ENCODE assay signal across 28 cellular contexts in the genomic region with DNA sequence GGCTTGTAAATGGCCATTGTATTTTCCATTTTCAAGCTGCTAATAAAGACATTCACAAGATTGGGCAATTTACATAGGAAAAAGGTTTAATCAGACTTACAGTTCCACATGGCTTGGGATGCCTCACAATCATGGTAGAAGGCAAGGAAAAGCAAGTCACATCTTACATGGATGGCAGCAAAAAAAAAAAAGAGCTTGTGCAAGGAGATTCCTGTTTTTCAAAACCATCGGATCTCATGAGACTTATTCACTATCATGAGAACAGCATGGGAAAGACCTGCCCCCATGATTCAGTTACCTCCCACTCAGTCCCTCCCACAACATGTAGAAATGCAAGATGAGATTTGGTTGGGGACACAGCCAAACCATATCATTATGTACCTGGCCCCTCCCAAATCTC.
"Had no signal": no experiment of that assay in that cellular context is flagged by ENCODE, and none has a peak within 500 bp of the region (broad histone marks: within the 10 kb centered on the region; RNA-seq: fewer than 3 reads in every experiment).

No MANE protein-coding gene starts in this region.

- H3K27me3 ChIP-seq: dorsolateral prefrontal cortex, esophagus muscularis mucosa, heart right ventricle, right atrium auricular region, stomach, tibial nerve, upper lobe of left lung had no signal

- ATAC-seq: heart right ventricle; left ventricle myocardium superior; lower lobe of right lung; naive thymus-derived CD8-positive, alpha-beta T cell; sciatic nerve; stimulated activated effector memory CD8-positive, alpha-beta T cell treated with anti-CD3 and anti-CD28 coated beads, Interleukin-12 subunit alpha, Interleukin-12 subunit beta, amount 100 ng/mL, for 72 hours had no signal

- H3K4me3 Mint-ChIP-seq: nephron progenitor cell; stimulated activated effector memory CD8-positive, alpha-beta T cell treated with anti-CD3 and anti-CD28 coated beads, Interleukin-12 subunit alpha, Interleukin-12 subunit beta, amount 100 ng/mL, for 72 hours had no signal

- H3K4me3 ChIP-seq: dorsolateral prefrontal cortex, esophagus muscularis mucosa, heart right ventricle, lower lobe of right lung, prostate gland, right atrium auricular region, stomach, thoracic aorta, tibial nerve, upper lobe of left lung had no signal

- H3K4me1 ChIP-seq: prostate gland had no signal

- H3K27me3 Mint-ChIP-seq: naive thymus-derived CD8-positive, alpha-beta T cell had no signal

- H3K9me3 ChIP-seq: lower lobe of right lung, prostate gland, thoracic aorta had no signal

- H3K36me3 ChIP-seq: lower lobe of right lung, prostate gland, thoracic aorta had no signal

- H3K27ac ChIP-seq: dorsolateral prefrontal cortex, esophagus muscularis mucosa, heart right ventricle, lower lobe of right lung, prostate gland, right atrium auricular region, stomach, thoracic aorta, tibial nerve, upper lobe of left lung had no signal

- H3K36me3 Mint-ChIP-seq: stimulated activated effector memory CD8-positive, alpha-beta T cell treated with anti-CD3 and anti-CD28 coated beads, Interleukin-12 subunit alpha, Interleukin-12 subunit beta, amount 100 ng/mL, for 72 hours had no signal

- H3K27ac Mint-ChIP-seq: naive thymus-derived CD8-positive, alpha-beta T cell; nephron progenitor cell; stimulated activated effector memory CD8-positive, alpha-beta T cell treated with anti-CD3 and anti-CD28 coated beads, Interleukin-12 subunit alpha, Interleukin-12 subunit beta, amount 100 ng/mL, for 72 hours had no signal

- FAIRE-seq: colon, endothelial cell of umbilical vein, keratinocyte, urothelium cell line had no signal

- DNase-seq: dorsolateral prefrontal cortex; effector CD4-positive, alpha-beta T cell; foreskin melanocyte; glutamatergic neuron; heart right ventricle; hippocampal formation; left ventricle myocardium superior; lower lobe of right lung; naive thymus-derived CD8-positive, alpha-beta T cell; nephron progenitor cell; nucleus accumbens; stimulated activated CD4-positive, alpha-beta T cell treated with anti-CD3 and anti-CD28 coated beads, Interleukin-2, amount 100 ng/mL, for 24 hours; stimulated activated CD4-positive, alpha-beta T cell treated with anti-CD3 and anti-CD28 coated beads, Interleukin-4, amount 100 ng/mL, for 24 hours; stimulated activated naive CD4-positive, alpha-beta T cell treated with Interleukin-2 at 50 U/mL for 16 hours; stomach; substantia nigra; upper lobe of left lung had no signal
